33 cellular contexts compared by ENCODE assay signal in genomic region chr2:75344146-75344545, GRCh38.
"Had no signal": no experiment of that assay in that cellular context is flagged by ENCODE, and none has a peak within 500 bp of the region (broad histone marks: within the 10 kb centered on the region; RNA-seq: fewer than 3 reads in every experiment).

No MANE protein-coding gene starts in this region.

- DNase-seq: activated CD4-positive, alpha-beta T cell treated with anti-CD3 and anti-CD28 coated beads for 1 hour; activated CD4-positive, alpha-beta T cell treated with anti-CD3 and anti-CD28 coated beads for 48 hours; activated CD4-positive, alpha-beta T cell treated with anti-CD3 and anti-CD28 coated beads, Interleukin-2, amount 50 U/mL, for 1 hour; activated CD4-positive, alpha-beta T cell treated with anti-CD3 and anti-CD28 coated beads, Interleukin-2, amount 50 U/mL, for 48 hours; activated CD8-positive, alpha-beta memory T cell treated with anti-CD3 and anti-CD28 coated beads, Interleukin-2, amount 10 ng/mL, durations not matched to agents 7 days and 5 days; activated CD8-positive, alpha-beta memory T cell treated with anti-CD3 and anti-CD28 coated beads, Interleukin-2, amount 50 U/mL, for 4 hours; activated CD8-positive, alpha-beta T cell treated with anti-CD3 and anti-CD28 coated beads for 36 hours; activated effector memory CD4-positive, alpha-beta T cell treated with anti-CD3 and anti-CD28 coated beads, Interleukin-2, amount 50 U/mL, for 16 hours; activated naive CD4-positive, alpha-beta T cell treated with anti-CD3 and anti-CD28 coated beads for 36 hours; activated naive CD8-positive, alpha-beta T cell treated with anti-CD3 and anti-CD28 coated beads for 36 hours; activated naive CD8-positive, alpha-beta T cell treated with anti-CD3 and anti-CD28 coated beads, Interleukin-2, amount 50 U/mL, for 24 hours; activated T-cell treated with anti-CD3 and anti-CD28 coated beads, Interleukin-2, amount 50 U/mL, for 1 hour; activated T-cell treated with anti-CD3 and anti-CD28 coated beads, Interleukin-2, amount 50 U/mL, for 48 hours; adrenal gland; amygdala; aorta; body of pancreas; caudate nucleus; cortex of kidney; dermis blood vessel endothelial cell; effector CD4-positive, alpha-beta T cell; effector memory CD8-positive, alpha-beta T cell; erythroblast; foreskin keratinocyte; gastrocnemius medialis; glutamatergic neuron; heart left ventricle; T-helper 2 cell had no signal

- H3K27ac Mint-ChIP-seq: activated CD8-positive, alpha-beta memory T cell treated with anti-CD3 and anti-CD28 coated beads, Interleukin-2, amount 10 ng/mL, durations not matched to agents 7 days and 5 days; activated CD8-positive, alpha-beta T cell treated with anti-CD3 and anti-CD28 coated beads for 36 hours; activated naive CD4-positive, alpha-beta T cell treated with anti-CD3 and anti-CD28 coated beads for 36 hours; activated naive CD4-positive, alpha-beta T cell treated with anti-CD3 and anti-CD28 coated beads, Interleukin-2, amount 50 U/mL, for 24 hours; activated naive CD8-positive, alpha-beta T cell treated with anti-CD3 and anti-CD28 coated beads for 36 hours; activated naive CD8-positive, alpha-beta T cell treated with anti-CD3 and anti-CD28 coated beads, Interleukin-2, amount 50 U/mL, for 24 hours; activated T-helper 1 cell treated with anti-CD3 and anti-CD28 coated beads, Interleukin-12 subunit alpha, Interleukin-12 subunit beta, Interleukin-2, Interleukin-4 antibody, amounts not matched to agents 30 ng/mL and 10 ng/mL and 1 ng/mL, durations not matched to agents 14 hours and 24 hours and 36 hours; activated T-helper 2 cell treated with anti-CD3 and anti-CD28 coated beads, Interferon-gamma antibody, Interleukin-2, Interleukin-4, amounts not matched to agents 10 μg/mL and 5 μg/mL and 100 μg/mL, durations not matched to agents 14 hours and 24 hours and 36 hours; effector memory CD8-positive, alpha-beta T cell had no signal

- H3K27ac ChIP-seq: adrenal gland, body of pancreas, esophagus muscularis mucosa, foreskin keratinocyte, gastrocnemius medialis, heart left ventricle had no signal

- H3K4me3 ChIP-seq: adrenal gland, body of pancreas, esophagus muscularis mucosa, gastrocnemius medialis, heart left ventricle had no signal

- FAIRE-seq: colon had no signal

- H3K4me3 Mint-ChIP-seq: activated CD8-positive, alpha-beta memory T cell treated with anti-CD3 and anti-CD28 coated beads, Interleukin-2, amount 10 ng/mL, durations not matched to agents 7 days and 5 days; activated CD8-positive, alpha-beta T cell treated with anti-CD3 and anti-CD28 coated beads for 36 hours; activated naive CD4-positive, alpha-beta T cell treated with anti-CD3 and anti-CD28 coated beads for 36 hours; activated naive CD4-positive, alpha-beta T cell treated with anti-CD3 and anti-CD28 coated beads, Interleukin-2, amount 50 U/mL, for 24 hours; activated naive CD8-positive, alpha-beta T cell treated with anti-CD3 and anti-CD28 coated beads for 36 hours; activated naive CD8-positive, alpha-beta T cell treated with anti-CD3 and anti-CD28 coated beads, Interleukin-2, amount 50 U/mL, for 24 hours; activated T-helper 1 cell treated with anti-CD3 and anti-CD28 coated beads, Interleukin-12 subunit alpha, Interleukin-12 subunit beta, Interleukin-2, Interleukin-4 antibody, amounts not matched to agents 30 ng/mL and 10 ng/mL and 1 ng/mL, durations not matched to agents 14 hours and 24 hours and 36 hours; effector memory CD8-positive, alpha-beta T cell had no signal

- H3K9me3 ChIP-seq: adrenal gland, body of pancreas, esophagus muscularis mucosa, gastrocnemius medialis, heart left ventricle had no signal

- H3K36me3 ChIP-seq: adrenal gland, esophagus muscularis mucosa, gastrocnemius medialis, heart left ventricle had no signal

- H3K9me3 Mint-ChIP-seq: activated CD8-positive, alpha-beta T cell treated with anti-CD3 and anti-CD28 coated beads for 36 hours; activated naive CD4-positive, alpha-beta T cell treated with anti-CD3 and anti-CD28 coated beads for 36 hours; activated naive CD4-positive, alpha-beta T cell treated with anti-CD3 and anti-CD28 coated beads, Interleukin-2, amount 50 U/mL, for 24 hours; activated naive CD8-positive, alpha-beta T cell treated with anti-CD3 and anti-CD28 coated beads for 36 hours; activated naive CD8-positive, alpha-beta T cell treated with anti-CD3 and anti-CD28 coated beads, Interleukin-2, amount 50 U/mL, for 24 hours; activated T-helper 1 cell treated with anti-CD3 and anti-CD28 coated beads, Interleukin-12 subunit alpha, Interleukin-12 subunit beta, Interleukin-2, Interleukin-4 antibody, amounts not matched to agents 30 ng/mL and 10 ng/mL and 1 ng/mL, durations not matched to agents 14 hours and 24 hours and 36 hours; activated T-helper 2 cell treated with anti-CD3 and anti-CD28 coated beads, Interferon-gamma antibody, Interleukin-2, Interleukin-4, amounts not matched to agents 10 μg/mL and 5 μg/mL and 100 μg/mL, durations not matched to agents 14 hours and 24 hours and 36 hours; effector memory CD8-positive, alpha-beta T cell had no signal

- ATAC-seq: activated CD8-positive, alpha-beta memory T cell treated with anti-CD3 and anti-CD28 coated beads, Interleukin-2, amount 10 ng/mL, durations not matched to agents 7 days and 5 days; activated CD8-positive, alpha-beta T cell treated with anti-CD3 and anti-CD28 coated beads for 36 hours; activated naive CD8-positive, alpha-beta T cell treated with anti-CD3 and anti-CD28 coated beads, Interleukin-2, amount 50 U/mL, for 24 hours; body of pancreas; effector memory CD8-positive, alpha-beta T cell; foreskin keratinocyte; gastrocnemius medialis; heart left ventricle had no signal

- H3K4me1 ChIP-seq: adrenal gland, body of pancreas, esophagus muscularis mucosa, foreskin keratinocyte, gastrocnemius medialis, heart left ventricle had no signal

- H3K27me3 ChIP-seq: adrenal gland, body of pancreas, esophagus muscularis mucosa, foreskin keratinocyte, gastrocnemius medialis, heart left ventricle had no signal

- H3K4me1 Mint-ChIP-seq: activated CD8-positive, alpha-beta memory T cell treated with anti-CD3 and anti-CD28 coated beads, Interleukin-2, amount 10 ng/mL, durations not matched to agents 7 days and 5 days; activated naive CD4-positive, alpha-beta T cell treated with anti-CD3 and anti-CD28 coated beads, Interleukin-2, amount 50 U/mL, for 24 hours; activated naive CD8-positive, alpha-beta T cell treated with anti-CD3 and anti-CD28 coated beads for 36 hours; activated naive CD8-positive, alpha-beta T cell treated with anti-CD3 and anti-CD28 coated beads, Interleukin-2, amount 50 U/mL, for 24 hours had no signal

- H3K27me3 Mint-ChIP-seq: activated CD8-positive, alpha-beta T cell treated with anti-CD3 and anti-CD28 coated beads for 36 hours; activated naive CD4-positive, alpha-beta T cell treated with anti-CD3 and anti-CD28 coated beads, Interleukin-2, amount 50 U/mL, for 24 hours; activated naive CD8-positive, alpha-beta T cell treated with anti-CD3 and anti-CD28 coated beads for 36 hours; activated naive CD8-positive, alpha-beta T cell treated with anti-CD3 and anti-CD28 coated beads, Interleukin-2, amount 50 U/mL, for 24 hours had no signal

- H3K36me3 Mint-ChIP-seq: activated CD8-positive, alpha-beta memory T cell treated with anti-CD3 and anti-CD28 coated beads, Interleukin-2, amount 10 ng/mL, durations not matched to agents 7 days and 5 days; activated naive CD4-positive, alpha-beta T cell treated with anti-CD3 and anti-CD28 coated beads, Interleukin-2, amount 50 U/mL, for 24 hours had no signal
